Comparison of ENCODE assay signal across 9 cellular contexts in the genomic region with DNA sequence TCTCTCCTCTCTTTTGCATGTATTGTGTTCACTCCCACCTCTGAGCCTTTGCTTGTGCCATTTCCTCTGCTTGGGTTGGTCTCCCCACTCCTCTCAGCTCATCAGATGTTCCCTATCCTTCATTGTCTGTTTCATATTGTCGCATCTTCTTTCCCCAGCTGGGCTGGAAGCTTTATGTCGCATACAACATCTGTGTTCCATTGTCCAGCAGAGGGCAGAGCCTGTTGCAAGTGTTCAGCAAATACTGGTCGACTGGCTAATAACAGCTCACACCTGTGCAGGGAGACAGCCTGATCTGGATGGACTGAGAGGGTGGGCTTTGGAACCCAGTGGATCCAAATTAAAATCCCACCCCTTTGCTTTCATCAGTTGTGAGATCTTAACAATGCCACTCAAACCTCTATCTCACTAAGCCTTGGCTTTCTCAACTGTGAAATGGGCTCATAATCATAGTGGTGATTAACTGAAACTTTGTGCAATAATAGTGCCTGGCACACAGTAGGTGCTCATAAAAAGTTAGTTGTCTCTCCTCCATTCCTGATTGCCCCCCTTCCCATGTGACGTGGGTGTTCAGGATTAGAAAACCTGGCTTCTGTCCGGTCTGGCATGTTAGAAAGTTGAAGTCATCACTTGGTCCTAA.
A peak's percentile ranks its signal among the peaks of the same experiment; 100 is the strongest.
DNase-seq lines count a peak whose midpoint lies in the region; ATAC-seq and TF ChIP-seq lines count a peak whose summit lies in the region.
"Had no signal": no experiment of that assay in that cellular context is flagged by ENCODE, and none has a peak within 500 bp of the region (broad histone marks: within the 10 kb centered on the region; RNA-seq: fewer than 3 reads in every experiment).

No MANE protein-coding gene starts in this region.

- TF ChIP-seq CTCF in esophagus muscularis mucosa (IDR thresholded peaks at IDR 0.05) (peak; percentile 30 to 34 (median 34)), smooth muscle cell (IDR thresholded peaks at IDR 0.05; ENCODE audit: borderline replicate concordance, insufficient read depth, poor library complexity, severe bottlenecking) (peak; percentile 17)

- peaks cover 0 to 6% (median 0%) of the 10 kb centered on the region in 4 donors for H3K9me3 ChIP-seq in esophagus muscularis mucosa
- H3K9me3 ChIP-seq in smooth muscle cell (replicated peaks; ENCODE audit: low read depth): no peaks in the 10 kb centered on the region
- H3K9me3 ChIP-seq: gastrocnemius medialis had no signal

- H3K36me3 ChIP-seq in esophagus muscularis mucosa: no peaks in the 10 kb centered on the region
- H3K36me3 ChIP-seq in smooth muscle cell (ENCODE audit: low read depth): no peaks in the 10 kb centered on the region
- H3K36me3 ChIP-seq: gastrocnemius medialis had no signal

- no peak for TF ChIP-seq POLR2A in esophagus muscularis mucosa (IDR thresholded peaks at IDR 0.05; ENCODE audit: low read depth)

- H3K4me3 ChIP-seq in esophagus muscularis mucosa: no peak overlapping the region
- no peak overlapping the region for H3K4me3 ChIP-seq in smooth muscle cell
- H3K4me3 ChIP-seq: gastrocnemius medialis had no signal

- intact Hi-C loops in esophagus muscularis mucosa (cut with DNase I): loop anchor here (5.0 kb wide), 1 partner anchor 93 kb away; no protein-coding TSS in a partner anchor

- H3K27ac ChIP-seq in esophagus muscularis mucosa (replicated peaks in 1 of 4) (no peak overlapping the region), smooth muscle cell (ENCODE audit: low read depth) (no peak overlapping the region)
- H3K27ac ChIP-seq: gastrocnemius medialis had no signal

- H3K4me1 ChIP-seq in esophagus muscularis mucosa: peaks cover 25 to 46% (median 34%) of the 10 kb centered on the region in 4 donors
- no peaks in the 10 kb centered on the region for H3K4me1 ChIP-seq in smooth muscle cell (ENCODE audit: low read depth)
- H3K4me1 ChIP-seq: gastrocnemius medialis had no signal

- no peak overlapping the region for H3K9ac ChIP-seq in smooth muscle cell (ENCODE audit: low read depth)

- no peak overlapping the region for H3K4me2 ChIP-seq in smooth muscle cell

- no peak overlapping the region for H2AFZ ChIP-seq in smooth muscle cell (ENCODE audit: low read depth)

- peak; percentile 22 for DNase-seq in activated CD4-positive, CD25-positive, alpha-beta regulatory T cell treated with anti-CD3 and anti-CD28 coated beads, Interleukin-2, amount 50 U/mL, for 72 hours
- DNase-seq in activated CD4-positive, CD25-positive, alpha-beta regulatory T cell (lab: John Stamatoyannopoulos, UW): no peak
- DNase-seq in NCI-H748 (lab: John Stamatoyannopoulos, UW; ENCODE audit: unreplicated experiment) (peak; percentile 73), esophagus muscularis mucosa (ENCODE audit: extremely low spot score) (no peak), smooth muscle cell (lab: John Stamatoyannopoulos, UW; ENCODE audit: unreplicated experiment) (no peak)
- DNase-seq: gastrocnemius medialis had no signal

- ATAC-seq in HG02981 (IDR thresholded peaks at IDR 0.05; ENCODE audit: unreplicated experiment): no peak
- ATAC-seq in GM21447 (IDR thresholded peaks at IDR 0.05; ENCODE audit: unreplicated experiment): no peak
- no peak for ATAC-seq in GM18511 (IDR thresholded peaks at IDR 0.05; ENCODE audit: unreplicated experiment)
- ATAC-seq: gastrocnemius medialis had no signal

- H4K20me1 ChIP-seq in smooth muscle cell (ENCODE audit: low read depth): no peaks in the 10 kb centered on the region

- no peaks in the 10 kb centered on the region for H3K27me3 ChIP-seq in esophagus muscularis mucosa
- no peaks in the 10 kb centered on the region for H3K27me3 ChIP-seq in smooth muscle cell (ENCODE audit: low read depth)
- H3K27me3 ChIP-seq: gastrocnemius medialis had no signal

- TF ChIP-seq EP300 in esophagus muscularis mucosa (IDR thresholded peaks at IDR 0.05): no peak

- H3K79me2 ChIP-seq in smooth muscle cell (ENCODE audit: low read depth): no peaks in the 10 kb centered on the region

- WGBS in esophagus muscularis mucosa: 71% methylated on average over 5 of the region's 5 CpGs
- WGBS in smooth muscle cell (ENCODE audit: low lambda C conversion rate): 79% methylated on average over 5 of the region's 5 CpGs

- peaks cover 10% of the 10 kb centered on the region for H3F3A ChIP-seq in smooth muscle cell (ENCODE audit: low read depth)

Comparison
In these comparisons a context has a peak if more than half of its experiments do, and no peak if none do; other contexts are left out.
1. DNase-seq: peak in activated CD4-positive, CD25-positive, alpha-beta regulatory T cell treated with anti-CD3 and anti-CD28 coated beads, Interleukin-2, amount 50 U/mL, for 72 hours (single experiment) and NCI-H748 (single experiment); none in activated CD4-positive, CD25-positive, alpha-beta regulatory T cell (0 of 4), esophagus muscularis mucosa (single experiment) and smooth muscle cell (single experiment).